ENCODE assay signal across 14 cellular contexts in the genomic region with DNA sequence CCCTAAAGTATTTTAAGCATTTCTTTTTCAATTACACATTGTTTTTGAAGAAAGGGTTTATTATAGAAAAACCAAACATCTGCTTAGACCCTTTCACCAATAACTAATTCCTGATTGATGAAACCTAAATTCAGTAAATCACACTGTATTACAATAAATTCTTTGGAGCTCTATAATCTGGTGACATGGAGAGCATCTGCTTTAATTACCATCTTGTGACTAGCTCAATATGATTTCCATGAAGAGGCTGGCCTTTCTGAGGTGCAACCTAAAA. TPM values are rescaled to one million over a fixed set of nuclear protein-coding genes. Genes with fewer than 3 reads are reported as not detected.
DNase-seq lines count a peak whose midpoint lies in the region; ATAC-seq and TF ChIP-seq lines count a peak whose summit lies in the region.
"Had no signal": no experiment of that assay in that cellular context is flagged by ENCODE, and none has a peak within 500 bp of the region (broad histone marks: within the 10 kb centered on the region; RNA-seq: fewer than 3 reads in every experiment).

No MANE protein-coding gene starts in this region.

- POLR2A ChIA-PET in WTC11 (lab: Charles Lee): no interaction called here

- in situ Hi-C loops in gastrocnemius medialis (cut with MboI; ENCODE audit: low sequenced_read_pairs in 4 of 4): no loop called here

- H3K27me3 ChIP-seq in KMS-11 (ENCODE audit: insufficient read depth, low read depth) (no peaks in the 10 kb centered on the region), gastrocnemius medialis (no peaks in the 10 kb centered on the region)

- H3K4me1 ChIP-seq in KMS-11 (ENCODE audit: low read depth, poor library complexity, severe bottlenecking) (peaks cover 100% of the 10 kb centered on the region), gastrocnemius medialis (peaks cover 49 to 62% of the 10 kb centered on the region in 2 donors)

- no peak overlapping the region for H2AFZ ChIP-seq in KMS-11 (ENCODE audit: low read depth)

- H3K27ac Mint-ChIP-seq in WTC11: no peak overlapping the region
- H3K27ac Mint-ChIP-seq: CD14-positive monocyte had no signal

- H3K27me3 Mint-ChIP-seq in WTC11 (ENCODE audit: low read depth): no peaks in the 10 kb centered on the region

- DNase-seq in AG10803 (ENCODE audit: low read depth) (peak; percentile 51), coronary artery (ENCODE audit: low spot score) (no peak), gastrocnemius medialis (no peak), activated gamma-delta T cell treated with Interleukin-2 at 50 U/mL for 16 hours (no peak), WTC11 (ENCODE audit: low spot score) (no peak), NCI-H2081 (lab: John Stamatoyannopoulos, UW) (no peak)
- DNase-seq: COR-L47, NCI-H2081 treated with DMSO at 0.1 percent for 48 hours, NCI-H524 treated with DMSO at 0.1 percent for 48 hours had no signal

- H3K4me2 ChIP-seq in KMS-11: peak overlapping the region; percentile 95

- peaks cover 5% of the 10 kb centered on the region; the same call in 1 of the 2 replicates for H4K20me1 ChIP-seq in KMS-11 (ENCODE audit: insufficient read depth)

- H3K9me3 ChIP-seq in gastrocnemius medialis: no peaks in the 10 kb centered on the region

- H3K4me1 Mint-ChIP-seq in WTC11: peaks cover 63% of the 10 kb centered on the region

- H3K27ac ChIP-seq in KMS-11 (peak overlapping the region; percentile 83; the same call in 1 of the 2 replicates), coronary artery (peak overlapping the region; percentile 21 to 70), gastrocnemius medialis (peak overlapping the region in 3 of 4 donors; percentile 6 to 33 (median 19))
- H3K27ac ChIP-seq: RWPE1 had no signal

- ATAC-seq in gastrocnemius medialis (no peak), WTC11 (no peak), GM18858 (IDR thresholded peaks at IDR 0.05; ENCODE audit: unreplicated experiment) (no peak)
- ATAC-seq: HepG2 had no signal

- H3K9me3 Mint-ChIP-seq in WTC11: no peaks in the 10 kb centered on the region

- TF ChIP-seq CTCF in AG10803 (conservative IDR thresholded peaks at IDR 0.05; ENCODE audit: low read length): no peak
- no peak for TF ChIP-seq CTCF in KMS-11 (conservative IDR thresholded peaks at IDR 0.05; ENCODE audit: low read depth, low read length)
- no peak for TF ChIP-seq CTCF in coronary artery (IDR thresholded peaks at IDR 0.05)
- TF ChIP-seq CTCF in gastrocnemius medialis (IDR thresholded peaks at IDR 0.05 in 4 of 5, conservative IDR thresholded peaks at IDR 0.05 in 1 of 5): no peak
- TF ChIP-seq CTCF in WTC11 (IDR thresholded peaks at IDR 0.05): no peak

- intact Hi-C loops in gastrocnemius medialis (cut with DNase I; ENCODE audit: low total_unique reads): no loop called here

- no peaks in the 10 kb centered on the region for H3K36me3 Mint-ChIP-seq in WTC11
- H3K36me3 Mint-ChIP-seq: CD14-positive monocyte had no signal

- CTCF ChIA-PET in WTC11 (lab: Charles Lee): no interaction called here

- no peak overlapping the region for H3K4me3 Mint-ChIP-seq in WTC11
- H3K4me3 Mint-ChIP-seq: CD14-positive monocyte had no signal

- TF ChIP-seq POLR2A in gastrocnemius medialis (IDR thresholded peaks at IDR 0.05): no peak

- H3K9ac ChIP-seq in KMS-11: no peak overlapping the region

- no peaks in the 10 kb centered on the region for H3K36me3 ChIP-seq in KMS-11 (ENCODE audit: insufficient read depth)
- no peaks in the 10 kb centered on the region for H3K36me3 ChIP-seq in gastrocnemius medialis

- H3K4me3 ChIP-seq in AG10803 (ENCODE audit: low read length) (no peak overlapping the region), KMS-11 (IDR thresholded peaks at IDR 0.05; ENCODE audit: insufficient read depth, low read depth, low read length) (no peak overlapping the region), coronary artery (no peak overlapping the region), gastrocnemius medialis (no peak overlapping the region)

- peaks cover 96% of the 10 kb centered on the region for H3K79me2 ChIP-seq in KMS-11 (ENCODE audit: insufficient read depth, low read depth)

TF ChIP-seq in WTC11, 78 proteins besides CTCF, POLR2A, EP300 and RAD21:
- TF ChIP-seq ZNF671 (CRISPR knock-in tag; IDR thresholded peaks at IDR 0.05): no peak
- TF ChIP-seq, protein P1, sequence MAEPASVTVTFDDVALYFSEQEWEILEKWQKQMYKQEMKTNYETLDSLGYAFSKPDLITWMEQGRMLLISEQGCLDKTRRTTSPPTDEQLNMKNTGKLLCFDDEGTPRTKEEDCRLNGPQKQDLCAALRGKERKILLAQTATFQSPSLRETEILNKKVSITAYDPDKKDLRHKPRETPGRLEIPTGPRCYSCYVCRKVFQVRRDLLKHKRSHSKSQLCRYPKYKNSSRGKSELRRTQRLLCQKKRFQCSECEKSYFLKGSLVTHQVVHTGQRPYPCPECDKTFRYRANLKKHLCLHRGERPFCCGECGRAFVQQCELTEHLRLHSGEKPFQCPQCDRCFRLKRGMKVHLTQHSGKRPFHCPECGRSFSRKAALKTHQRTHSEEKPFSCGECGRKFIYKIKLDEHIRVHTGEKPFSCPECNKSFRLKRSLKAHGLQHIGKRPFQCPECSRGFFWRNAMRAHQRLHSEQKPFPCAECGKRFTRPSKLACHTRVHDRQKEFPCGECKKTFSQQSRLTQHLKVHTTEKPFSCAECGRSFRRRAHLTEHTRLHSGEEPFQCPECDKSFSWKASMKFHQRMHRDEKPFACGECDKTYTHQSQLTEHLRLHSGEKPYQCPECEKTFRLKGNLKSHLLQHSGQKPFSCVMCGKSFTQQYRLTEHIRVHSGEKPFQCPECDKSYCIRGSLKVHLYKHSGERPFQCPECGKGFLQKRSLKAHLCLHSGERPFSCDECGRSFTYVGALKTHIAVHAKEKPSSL (CRISPR knock-in tag; conservative IDR thresholded peaks at IDR 0.05): no peak
- TF ChIP-seq ZNF121 (CRISPR knock-in tag; IDR thresholded peaks at IDR 0.05): no peak
- no peak for TF ChIP-seq ESRRA (CRISPR knock-in tag; IDR thresholded peaks at IDR 0.05; ENCODE audit: borderline replicate concordance)
- no peak for TF ChIP-seq ZNF416 (CRISPR knock-in tag; IDR thresholded peaks at IDR 0.05)
- TF ChIP-seq, protein P2, sequence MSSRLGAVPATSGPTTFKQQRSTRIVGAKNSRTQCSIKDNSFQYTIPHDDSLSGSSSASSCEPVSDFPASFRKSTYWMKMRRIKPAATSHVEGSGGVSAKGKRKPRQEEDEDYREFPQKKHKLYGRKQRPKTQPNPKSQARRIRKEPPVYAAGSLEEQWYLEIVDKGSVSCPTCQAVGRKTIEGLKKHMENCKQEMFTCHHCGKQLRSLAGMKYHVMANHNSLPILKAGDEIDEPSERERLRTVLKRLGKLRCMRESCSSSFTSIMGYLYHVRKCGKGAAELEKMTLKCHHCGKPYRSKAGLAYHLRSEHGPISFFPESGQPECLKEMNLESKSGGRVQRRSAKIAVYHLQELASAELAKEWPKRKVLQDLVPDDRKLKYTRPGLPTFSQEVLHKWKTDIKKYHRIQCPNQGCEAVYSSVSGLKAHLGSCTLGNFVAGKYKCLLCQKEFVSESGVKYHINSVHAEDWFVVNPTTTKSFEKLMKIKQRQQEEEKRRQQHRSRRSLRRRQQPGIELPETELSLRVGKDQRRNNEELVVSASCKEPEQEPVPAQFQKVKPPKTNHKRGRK (CRISPR knock-in tag; IDR thresholded peaks at IDR 0.05; ENCODE audit: borderline replicate concordance): no peak
- TF ChIP-seq ZBTB21 (CRISPR knock-in tag; IDR thresholded peaks at IDR 0.05; ENCODE audit: borderline replicate concordance): no peak
- TF ChIP-seq NFYB (CRISPR knock-in tag; conservative IDR thresholded peaks at IDR 0.05; ENCODE audit: low read depth): no peak
- TF ChIP-seq, protein P3, sequence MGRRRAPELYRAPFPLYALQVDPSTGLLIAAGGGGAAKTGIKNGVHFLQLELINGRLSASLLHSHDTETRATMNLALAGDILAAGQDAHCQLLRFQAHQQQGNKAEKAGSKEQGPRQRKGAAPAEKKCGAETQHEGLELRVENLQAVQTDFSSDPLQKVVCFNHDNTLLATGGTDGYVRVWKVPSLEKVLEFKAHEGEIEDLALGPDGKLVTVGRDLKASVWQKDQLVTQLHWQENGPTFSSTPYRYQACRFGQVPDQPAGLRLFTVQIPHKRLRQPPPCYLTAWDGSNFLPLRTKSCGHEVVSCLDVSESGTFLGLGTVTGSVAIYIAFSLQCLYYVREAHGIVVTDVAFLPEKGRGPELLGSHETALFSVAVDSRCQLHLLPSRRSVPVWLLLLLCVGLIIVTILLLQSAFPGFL (CRISPR knock-in tag; IDR thresholded peaks at IDR 0.05; ENCODE audit: borderline replicate concordance): no peak
- no peak for TF ChIP-seq GTF2I (CRISPR knock-in tag; conservative IDR thresholded peaks at IDR 0.05)

RNA-seq across cellular contexts. Expression of a gene that starts 9.7 kb away (rescaled TPM):
- total RNA-seq in gastrocnemius medialis (100 to 1,000 TPM in 1 of 4 donors, 10 to 100 TPM in 3; 26.9 to 147 (median 72.0) TPM), WTC11 (2021) (114 to 125 TPM (median 116 TPM) in 3 replicates)

Comparison
In these comparisons a context has a peak if more than half of its experiments do, and no peak if none do; other contexts are left out.
1. H3K27ac ChIP-seq: peak in every context shown above with its lines; median percentile 83 in KMS-11; 46 in coronary artery; 19 in gastrocnemius medialis.